ENCODE assay signal across 17 cellular contexts in the genomic region with DNA sequence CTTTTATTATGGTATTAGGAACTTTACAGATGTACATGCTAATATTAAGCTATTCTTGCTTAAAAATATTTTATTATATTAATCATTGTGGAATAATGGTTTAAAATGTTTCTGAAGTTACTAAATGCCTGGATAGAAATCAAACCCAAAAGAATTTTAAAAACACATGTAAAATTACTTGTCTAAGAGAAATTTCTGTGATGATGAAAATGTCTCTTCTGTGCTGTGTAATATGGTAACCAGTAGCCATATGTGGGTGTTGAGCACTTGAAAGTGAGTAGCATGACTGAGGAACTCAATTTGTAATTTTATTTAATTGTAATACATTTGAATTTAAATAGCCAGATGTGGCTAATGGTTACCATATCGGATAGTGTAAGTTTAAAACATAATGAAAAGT.
"Had no signal": no experiment of that assay in that cellular context is flagged by ENCODE, and none has a peak within 500 bp of the region (broad histone marks: within the 10 kb centered on the region; RNA-seq: fewer than 3 reads in every experiment).

No MANE protein-coding gene starts in this region.

- H3K9me3 Mint-ChIP-seq: nephron progenitor cell had no signal

- H3K36me3 ChIP-seq: gastrocnemius medialis, heart left ventricle, spleen, tibial nerve had no signal

- H3K27ac Mint-ChIP-seq: activated naive CD4-positive, alpha-beta T cell treated with anti-CD3 and anti-CD28 coated beads, Interleukin-2, amount 50 U/mL, for 72 hours; activated T-helper 17 cell treated with anti-CD3 and anti-CD28 coated beads, Interleukin-2, amount 50 U/mL, for 72 hours; nephron progenitor cell had no signal

- H3K4me3 ChIP-seq: gastrocnemius medialis, heart left ventricle, mucosa of descending colon, spleen, tibial nerve had no signal

- H3K4me1 ChIP-seq: spleen had no signal

- H3K4me3 Mint-ChIP-seq: activated T-helper 17 cell treated with anti-CD3 and anti-CD28 coated beads, Interleukin-2, amount 50 U/mL, for 72 hours; nephron progenitor cell had no signal

- H3K27ac ChIP-seq: spleen had no signal

- H3K4me1 Mint-ChIP-seq: activated T-helper 17 cell treated with anti-CD3 and anti-CD28 coated beads, Interleukin-2, amount 50 U/mL, for 72 hours had no signal

- H3K9me3 ChIP-seq: gastrocnemius medialis, mucosa of descending colon, tibial nerve had no signal

- H3K27me3 ChIP-seq: gastrocnemius medialis, heart left ventricle, spleen, tibial nerve had no signal

- ATAC-seq: activated CD4-positive, CD25-positive, alpha-beta regulatory T cell treated with anti-CD3 and anti-CD28 coated beads, Interleukin-2, amount 50 U/mL, for 24 hours; mucosa of descending colon had no signal

- DNase-seq: activated T-cell treated with anti-CD3 and anti-CD28 coated beads, Interleukin-2, amount 50 U/mL, for 1 hour; cerebellar nuclear complex; heart left ventricle; islet precursor cell; left cardiac atrium; mesenchymal stem cell; mucosa of descending colon; nephron progenitor cell; spleen; stimulated activated CD4-positive, alpha-beta T cell treated with anti-CD3 and anti-CD28 coated beads, Interleukin-4, amount 100 ng/mL, for 1 hour; stimulated activated naive CD4-positive, alpha-beta T cell; substantia nigra had no signal
